Comparison of ENCODE assay signal across 11 cellular contexts in genomic region chr1:201721131-201722049, GRCh38.
A peak's percentile ranks its signal among the peaks of the same experiment; 100 is the strongest.
DNase-seq lines count a peak whose midpoint lies in the region; ATAC-seq and TF ChIP-seq lines count a peak whose summit lies in the region.
"Had no signal": no experiment of that assay in that cellular context is flagged by ENCODE, and none has a peak within 500 bp of the region (broad histone marks: within the 10 kb centered on the region; RNA-seq: fewer than 3 reads in every experiment).

No MANE protein-coding gene starts in this region.

- peaks cover 48% of the 10 kb centered on the region for H3K4me1 ChIP-seq in smooth muscle cell (ENCODE audit: low read depth)

- H3K9me3 ChIP-seq in smooth muscle cell (replicated peaks; ENCODE audit: low read depth) = no peaks in the 10 kb centered on the region

- no peaks in the 10 kb centered on the region for H3K36me3 ChIP-seq in smooth muscle cell (ENCODE audit: low read depth)

- 9% methylated on average over 12 of the region's 12 CpGs for WGBS in smooth muscle cell (ENCODE audit: low lambda C conversion rate)

- H3K4me3 ChIP-seq in smooth muscle cell = no peak overlapping the region
- H3K4me3 ChIP-seq: SK-N-MC had no signal

- peak overlapping the region; percentile 72 for H3K4me2 ChIP-seq in smooth muscle cell

- no peak for ATAC-seq in HG03280 (IDR thresholded peaks at IDR 0.05; ENCODE audit: unreplicated experiment)

- peaks cover 31% of the 10 kb centered on the region for H4K20me1 ChIP-seq in smooth muscle cell (ENCODE audit: low read depth)

- TF ChIP-seq CTCF in smooth muscle cell (IDR thresholded peaks at IDR 0.05; ENCODE audit: borderline replicate concordance, insufficient read depth, poor library complexity, severe bottlenecking) = no peak

- H3K27me3 ChIP-seq in smooth muscle cell (ENCODE audit: low read depth) = no peaks in the 10 kb centered on the region

- H3F3A ChIP-seq in smooth muscle cell (ENCODE audit: low read depth) = peaks cover 53% of the 10 kb centered on the region

- H3K9ac ChIP-seq in smooth muscle cell (ENCODE audit: low read depth) = peak overlapping the region; percentile 53

- DNase-seq in HCEC 1CT (peak; percentile 63), hepatic stellate cell (ENCODE audit: low spot score) (peak; percentile 72), smooth muscle cell (lab: John Stamatoyannopoulos, UW; ENCODE audit: unreplicated experiment) (peak; percentile 35), NCI-H1092 treated with DMSO at 0.1 percent for 48 hours (lab: John Stamatoyannopoulos, UW) (no peak), T-helper 1 cell (no peak)
- no peak for DNase-seq in activated effector memory CD4-positive, alpha-beta T cell treated with anti-CD3 and anti-CD28 coated beads, Interleukin-2, amount 50 U/mL, for 16 hours
- DNase-seq: activated T-cell treated with anti-CD3 and anti-CD28 coated beads, Interleukin-2, amount 50 U/mL, for 24 hours; NCI-H1105 treated with DMSO at 0.1 percent for 48 hours had no signal

- no peak overlapping the region for H2AFZ ChIP-seq in smooth muscle cell (ENCODE audit: low read depth)

- H3K27ac ChIP-seq in angular gyrus (ENCODE audit: low read depth, low read length) (peak overlapping the region; percentile 99), smooth muscle cell (ENCODE audit: low read depth) (peak overlapping the region; percentile 87)
- H3K27ac ChIP-seq: SK-N-MC had no signal

- H3K79me2 ChIP-seq in smooth muscle cell (ENCODE audit: low read depth) = peaks cover 64% of the 10 kb centered on the region

Comparison
In these comparisons a context has a peak if more than half of its experiments do, and no peak if none do; other contexts are left out.
1. DNase-seq: peak in HCEC 1CT (single experiment), hepatic stellate cell (single experiment) and smooth muscle cell (single experiment); none in NCI-H1092 treated with DMSO at 0.1 percent for 48 hours (single experiment), activated effector memory CD4-positive, alpha-beta T cell treated with anti-CD3 and anti-CD28 coated beads, Interleukin-2, amount 50 U/mL, for 16 hours (single experiment) and T-helper 1 cell (0 of 5).